14 cellular contexts compared by ENCODE assay signal in the genomic region with DNA sequence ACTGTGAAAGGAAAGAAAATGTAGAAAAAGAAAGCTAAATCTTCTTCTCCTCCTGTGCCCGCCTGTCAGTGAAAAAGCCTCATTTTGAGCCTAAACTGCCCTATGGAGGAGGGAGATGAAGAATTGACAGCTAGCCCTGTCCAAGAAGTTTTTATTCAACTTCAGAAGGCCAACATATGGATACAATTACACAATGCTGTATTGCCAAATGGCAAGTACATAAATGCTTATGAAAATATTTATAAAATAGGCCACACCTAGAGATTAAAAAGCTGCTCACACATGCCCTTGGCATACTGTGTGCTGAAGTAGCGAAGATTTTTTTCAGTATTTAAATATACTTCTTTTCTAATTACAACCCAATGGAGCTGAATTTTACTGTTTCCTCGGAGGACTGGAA.
"Had no signal": no experiment of that assay in that cellular context is flagged by ENCODE, and none has a peak within 500 bp of the region (broad histone marks: within the 10 kb centered on the region; RNA-seq: fewer than 3 reads in every experiment).

No MANE protein-coding gene starts in this region.

- H3K9me3 ChIP-seq: transverse colon had no signal

- H3K36me3 ChIP-seq: brain microvascular endothelial cell, transverse colon had no signal

- ATAC-seq: natural killer cell had no signal

- DNase-seq: activated CD4-positive, CD25-positive, alpha-beta regulatory T cell treated with anti-CD3 and anti-CD28 coated beads, Interleukin-2, amount 50 U/mL, for 72 hours; activated naive CD4-positive, alpha-beta T cell; activated naive CD8-positive, alpha-beta T cell treated with anti-CD3 and anti-CD28 coated beads, Interleukin-2, amount 10 ng/mL, durations not matched to agents 7 days and 5 days; anterior cingulate cortex; brain microvascular endothelial cell; kidney glomerular epithelial cell; mesendoderm; natural killer cell; occipital lobe; stimulated activated CD4-positive, alpha-beta T cell treated with anti-CD3 and anti-CD28 coated beads, Interleukin-4, amount 100 ng/mL, for 1 hour; stimulated activated naive CD4-positive, alpha-beta T cell; substantia nigra; transverse colon had no signal

- H3K4me3 ChIP-seq: SK-N-MC, transverse colon had no signal

- H3K27ac ChIP-seq: brain microvascular endothelial cell, SK-N-MC, transverse colon had no signal

- H3K27me3 ChIP-seq: brain microvascular endothelial cell, transverse colon had no signal

- H3K4me1 ChIP-seq: transverse colon had no signal
